ENCODE assay signal across 1 cellular context in genomic region chrX:100363926-100364325, GRCh38.
TF ChIP-seq lines count a peak whose summit lies in the region.

No MANE protein-coding gene starts in this region.

TF ChIP-seq in HepG2, 621 proteins besides CTCF, POLR2A, EP300 and RAD21 (continued from another document):
- TF ChIP-seq, protein P1, sequence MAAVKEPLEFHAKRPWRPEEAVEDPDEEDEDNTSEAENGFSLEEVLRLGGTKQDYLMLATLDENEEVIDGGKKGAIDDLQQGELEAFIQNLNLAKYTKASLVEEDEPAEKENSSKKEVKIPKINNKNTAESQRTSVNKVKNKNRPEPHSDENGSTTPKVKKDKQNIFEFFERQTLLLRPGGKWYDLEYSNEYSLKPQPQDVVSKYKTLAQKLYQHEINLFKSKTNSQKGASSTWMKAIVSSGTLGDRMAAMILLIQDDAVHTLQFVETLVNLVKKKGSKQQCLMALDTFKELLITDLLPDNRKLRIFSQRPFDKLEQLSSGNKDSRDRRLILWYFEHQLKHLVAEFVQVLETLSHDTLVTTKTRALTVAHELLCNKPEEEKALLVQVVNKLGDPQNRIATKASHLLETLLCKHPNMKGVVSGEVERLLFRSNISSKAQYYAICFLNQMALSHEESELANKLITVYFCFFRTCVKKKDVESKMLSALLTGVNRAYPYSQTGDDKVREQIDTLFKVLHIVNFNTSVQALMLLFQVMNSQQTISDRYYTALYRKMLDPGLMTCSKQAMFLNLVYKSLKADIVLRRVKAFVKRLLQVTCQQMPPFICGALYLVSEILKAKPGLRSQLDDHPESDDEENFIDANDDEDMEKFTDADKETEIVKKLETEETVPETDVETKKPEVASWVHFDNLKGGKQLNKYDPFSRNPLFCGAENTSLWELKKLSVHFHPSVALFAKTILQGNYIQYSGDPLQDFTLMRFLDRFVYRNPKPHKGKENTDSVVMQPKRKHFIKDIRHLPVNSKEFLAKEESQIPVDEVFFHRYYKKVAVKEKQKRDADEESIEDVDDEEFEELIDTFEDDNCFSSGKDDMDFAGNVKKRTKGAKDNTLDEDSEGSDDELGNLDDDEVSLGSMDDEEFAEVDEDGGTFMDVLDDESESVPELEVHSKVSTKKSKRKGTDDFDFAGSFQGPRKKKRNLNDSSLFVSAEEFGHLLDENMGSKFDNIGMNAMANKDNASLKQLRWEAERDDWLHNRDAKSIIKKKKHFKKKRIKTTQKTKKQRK (IDR thresholded peaks at IDR 0.05; ENCODE audit: low read length) = no peak
- no peak for TF ChIP-seq ZNF781 (CRISPR knock-in tag; IDR thresholded peaks at IDR 0.05; ENCODE audit: borderline replicate concordance, not compliant biosample characterization)
- no peak for TF ChIP-seq NFYB (CRISPR knock-in tag; IDR thresholded peaks at IDR 0.05)
- TF ChIP-seq ZFX (CRISPR knock-in tag; IDR thresholded peaks at IDR 0.05; ENCODE audit: low read depth) = no peak
- TF ChIP-seq, protein P2, sequence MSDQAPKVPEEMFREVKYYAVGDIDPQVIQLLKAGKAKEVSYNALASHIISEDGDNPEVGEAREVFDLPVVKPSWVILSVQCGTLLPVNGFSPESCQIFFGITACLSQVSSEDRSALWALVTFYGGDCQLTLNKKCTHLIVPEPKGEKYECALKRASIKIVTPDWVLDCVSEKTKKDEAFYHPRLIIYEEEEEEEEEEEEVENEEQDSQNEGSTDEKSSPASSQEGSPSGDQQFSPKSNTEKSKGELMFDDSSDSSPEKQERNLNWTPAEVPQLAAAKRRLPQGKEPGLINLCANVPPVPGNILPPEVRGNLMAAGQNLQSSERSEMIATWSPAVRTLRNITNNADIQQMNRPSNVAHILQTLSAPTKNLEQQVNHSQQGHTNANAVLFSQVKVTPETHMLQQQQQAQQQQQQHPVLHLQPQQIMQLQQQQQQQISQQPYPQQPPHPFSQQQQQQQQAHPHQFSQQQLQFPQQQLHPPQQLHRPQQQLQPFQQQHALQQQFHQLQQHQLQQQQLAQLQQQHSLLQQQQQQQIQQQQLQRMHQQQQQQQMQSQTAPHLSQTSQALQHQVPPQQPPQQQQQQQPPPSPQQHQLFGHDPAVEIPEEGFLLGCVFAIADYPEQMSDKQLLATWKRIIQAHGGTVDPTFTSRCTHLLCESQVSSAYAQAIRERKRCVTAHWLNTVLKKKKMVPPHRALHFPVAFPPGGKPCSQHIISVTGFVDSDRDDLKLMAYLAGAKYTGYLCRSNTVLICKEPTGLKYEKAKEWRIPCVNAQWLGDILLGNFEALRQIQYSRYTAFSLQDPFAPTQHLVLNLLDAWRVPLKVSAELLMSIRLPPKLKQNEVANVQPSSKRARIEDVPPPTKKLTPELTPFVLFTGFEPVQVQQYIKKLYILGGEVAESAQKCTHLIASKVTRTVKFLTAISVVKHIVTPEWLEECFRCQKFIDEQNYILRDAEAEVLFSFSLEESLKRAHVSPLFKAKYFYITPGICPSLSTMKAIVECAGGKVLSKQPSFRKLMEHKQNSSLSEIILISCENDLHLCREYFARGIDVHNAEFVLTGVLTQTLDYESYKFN (CRISPR knock-in tag; conservative IDR thresholded peaks at IDR 0.05) = no peak
- TF ChIP-seq ZNF614 (CRISPR knock-in tag; IDR thresholded peaks at IDR 0.05; ENCODE audit: borderline replicate concordance) = no peak
- no peak for TF ChIP-seq ZNF746 (CRISPR knock-in tag; IDR thresholded peaks at IDR 0.05)
- TF ChIP-seq GZF1 (CRISPR knock-in tag; IDR thresholded peaks at IDR 0.05) = no peak
- TF ChIP-seq RELA (CRISPR knock-in tag; IDR thresholded peaks at IDR 0.05) = no peak
- TF ChIP-seq, protein P3, sequence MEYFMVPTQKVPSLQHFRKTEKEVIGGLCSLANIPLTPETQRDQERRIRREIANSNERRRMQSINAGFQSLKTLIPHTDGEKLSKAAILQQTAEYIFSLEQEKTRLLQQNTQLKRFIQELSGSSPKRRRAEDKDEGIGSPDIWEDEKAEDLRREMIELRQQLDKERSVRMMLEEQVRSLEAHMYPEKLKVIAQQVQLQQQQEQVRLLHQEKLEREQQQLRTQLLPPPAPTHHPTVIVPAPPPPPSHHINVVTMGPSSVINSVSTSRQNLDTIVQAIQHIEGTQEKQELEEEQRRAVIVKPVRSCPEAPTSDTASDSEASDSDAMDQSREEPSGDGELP (IDR thresholded peaks at IDR 0.05; ENCODE audit: borderline replicate concordance, low read depth) = no peak
- TF ChIP-seq, protein P4, sequence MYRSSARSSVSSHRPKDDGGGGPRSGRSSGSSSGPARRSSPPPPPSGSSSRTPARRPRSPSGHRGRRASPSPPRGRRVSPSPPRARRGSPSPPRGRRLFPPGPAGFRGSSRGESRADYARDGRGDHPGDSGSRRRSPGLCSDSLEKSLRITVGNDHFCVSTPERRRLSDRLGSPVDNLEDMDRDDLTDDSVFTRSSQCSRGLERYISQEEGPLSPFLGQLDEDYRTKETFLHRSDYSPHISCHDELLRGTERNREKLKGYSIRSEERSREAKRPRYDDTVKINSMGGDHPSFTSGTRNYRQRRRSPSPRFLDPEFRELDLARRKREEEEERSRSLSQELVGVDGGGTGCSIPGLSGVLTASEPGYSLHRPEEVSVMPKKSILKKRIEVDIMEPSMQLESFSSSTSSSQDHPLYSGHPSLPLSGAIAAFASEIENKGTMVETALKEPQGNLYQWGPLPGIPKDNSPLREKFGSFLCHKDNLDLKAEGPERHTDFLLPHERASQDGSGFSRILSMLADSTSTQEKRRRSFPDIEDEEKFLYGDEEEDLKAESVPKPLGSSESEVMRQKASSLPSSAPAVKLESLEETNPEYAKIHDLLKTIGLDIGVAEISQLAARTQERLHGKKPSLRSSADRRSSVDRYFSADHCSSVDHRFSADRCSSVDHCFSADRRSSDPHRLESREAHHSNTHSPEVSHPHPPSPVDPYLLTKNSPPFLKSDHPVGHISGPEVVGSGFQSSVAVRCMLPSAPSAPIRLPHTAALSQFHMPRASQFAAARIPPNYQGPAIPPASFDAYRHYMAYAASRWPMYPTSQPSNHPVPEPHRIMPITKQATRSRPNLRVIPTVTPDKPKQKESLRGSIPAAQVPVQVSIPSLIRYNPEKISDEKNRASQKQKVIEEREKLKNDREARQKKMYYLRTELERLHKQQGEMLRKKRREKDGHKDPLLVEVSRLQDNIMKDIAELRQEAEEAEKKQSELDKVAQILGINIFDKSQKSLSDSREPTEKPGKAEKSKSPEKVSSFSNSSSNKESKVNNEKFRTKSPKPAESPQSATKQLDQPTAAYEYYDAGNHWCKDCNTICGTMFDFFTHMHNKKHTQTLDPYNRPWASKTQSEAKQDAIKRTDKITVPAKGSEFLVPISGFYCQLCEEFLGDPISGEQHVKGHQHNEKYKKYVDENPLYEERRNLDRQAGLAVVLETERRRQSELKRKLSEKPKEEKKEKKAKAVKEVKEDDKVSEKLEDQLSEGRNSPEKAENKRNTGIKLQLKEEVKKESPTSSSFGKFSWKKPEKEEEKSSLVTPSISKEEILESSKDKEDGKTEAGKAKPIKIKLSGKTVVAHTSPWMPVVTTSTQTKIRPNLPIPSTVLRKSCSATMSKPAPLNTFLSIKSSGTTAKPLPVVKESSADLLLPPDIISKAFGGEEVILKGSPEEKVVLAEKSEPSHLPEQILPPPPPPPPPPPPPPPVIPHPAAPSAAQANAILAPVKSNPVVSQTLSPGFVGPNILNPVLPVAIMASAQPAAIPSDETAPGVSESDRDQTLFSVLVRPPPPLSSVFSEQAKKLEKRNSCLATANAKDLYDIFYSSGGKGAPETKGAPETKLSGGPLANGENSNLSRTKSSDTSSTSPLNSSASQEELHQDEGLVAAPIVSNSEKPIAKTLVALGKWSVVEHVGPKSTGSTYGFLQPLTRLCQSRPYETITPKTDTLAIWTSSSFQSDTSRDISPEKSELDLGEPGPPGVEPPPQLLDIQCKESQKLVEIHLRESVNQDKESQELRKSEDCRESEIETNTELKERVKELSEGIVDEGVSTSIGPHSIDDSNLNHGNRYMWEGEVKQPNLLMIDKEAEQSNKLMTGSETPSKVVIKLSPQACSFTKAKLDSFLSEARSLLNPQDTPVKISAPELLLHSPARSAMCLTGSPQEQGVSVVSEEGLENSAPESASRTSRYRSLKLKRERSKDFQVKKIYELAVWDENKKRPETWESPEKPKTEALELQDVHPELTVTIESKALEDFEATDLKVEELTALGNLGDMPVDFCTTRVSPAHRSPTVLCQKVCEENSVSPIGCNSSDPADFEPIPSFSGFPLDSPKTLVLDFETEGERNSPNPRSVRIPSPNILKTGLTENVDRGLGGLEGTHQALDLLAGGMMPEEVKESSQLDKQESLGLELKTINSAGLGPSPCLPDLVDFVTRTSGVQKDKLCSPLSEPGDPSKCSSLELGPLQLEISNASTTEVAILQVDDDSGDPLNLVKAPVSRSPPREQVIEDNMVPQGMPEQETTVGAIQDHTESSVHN (CRISPR knock-in tag; IDR thresholded peaks at IDR 0.05) = no peak
